35 cellular contexts compared by ENCODE assay signal in genomic region chr20:49995586-49995985, GRCh38. TPM values are rescaled to one million over a fixed set of nuclear protein-coding genes. Genes with fewer than 3 reads are reported as not detected.
DNase-seq lines count a peak whose midpoint lies in the region; ATAC-seq and TF ChIP-seq lines count a peak whose summit lies in the region.
"Had no signal": no experiment of that assay in that cellular context is flagged by ENCODE, and none has a peak within 500 bp of the region (broad histone marks: within the 10 kb centered on the region; RNA-seq: fewer than 3 reads in every experiment).

No MANE protein-coding gene starts in this region.

- H3F3A ChIP-seq in SK-N-SH (replicated peaks; ENCODE audit: insufficient read depth) (no peaks in the 10 kb centered on the region), neural progenitor cell (ENCODE audit: low read depth) (peaks cover 8% of the 10 kb centered on the region)

- no peak overlapping the region for H2BK12ac ChIP-seq in trophoblast cell (ENCODE audit: low read length)

- TF ChIP-seq CTCF in SK-N-SH (IDR thresholded peaks at IDR 0.05), result no peak
- no peak for TF ChIP-seq CTCF in HEK293 (tag by site-specific recombination; IDR thresholded peaks at IDR 0.05)
- no peak for TF ChIP-seq CTCF in neural progenitor cell (IDR thresholded peaks at IDR 0.05)

- H3K18ac ChIP-seq in trophoblast cell (ENCODE audit: low read length), result no peak overlapping the region

- no peak overlapping the region for H3K4me2 ChIP-seq in SK-N-SH
- no peak overlapping the region for H3K4me2 ChIP-seq in neural progenitor cell
- no peak overlapping the region for H3K4me2 ChIP-seq in trophoblast cell (ENCODE audit: low read length)
- H3K4me2 ChIP-seq: A549; BLaER1; BLaER1 treated with 17β-estradiol and CSF1 and Interleukin-3, amounts not matched to agents 10 nM and 100 nM had no signal

- H3K4me1 ChIP-seq in SK-N-SH (ENCODE audit: control insufficient read depth in 1 of 2, insufficient read depth in 2 of 2, low read depth in 1 of 2, low read length in 1 of 2), result peaks cover 0 to under 1% of the 10 kb centered on the region in 2 experiments; a peak in 2 of 4 replicates
- no peaks in the 10 kb centered on the region for H3K4me1 ChIP-seq in HEK293 (ENCODE audit: control insufficient read depth, insufficient read depth, low read length)
- H3K4me1 ChIP-seq in neural progenitor cell, result peaks cover 6% of the 10 kb centered on the region
- peaks cover 11 to 17% of the 10 kb centered on the region in 2 experiments for H3K4me1 ChIP-seq in trophoblast cell (ENCODE audit: control insufficient read depth in 1 of 2, insufficient read depth in 2 of 2, low read length in 2 of 2)

- H3K36me3 ChIP-seq in SK-N-SH (replicated peaks in 1 of 2; ENCODE audit: control insufficient read depth in 1 of 2, insufficient read depth in 2 of 2, low read length in 1 of 2) (no peaks in the 10 kb centered on the region), HEK293 (ENCODE audit: control insufficient read depth in 2 of 2, insufficient read depth in 1 of 2, low read length in 2 of 2) (no peaks in the 10 kb centered on the region), neural progenitor cell (no peaks in the 10 kb centered on the region), trophoblast cell (ENCODE audit: control insufficient read depth in 1 of 2, insufficient read depth in 2 of 2, low read length in 2 of 2) (no peaks in the 10 kb centered on the region)
- H3K36me3 ChIP-seq: BE2C; BLaER1; BLaER1 treated with 17β-estradiol and CSF1 and Interleukin-3, amounts not matched to agents 10 nM and 100 nM had no signal

- no peaks in the 10 kb centered on the region for H3K9me3 Mint-ChIP-seq in neural progenitor cell
- H3K9me3 Mint-ChIP-seq: CD4-positive, alpha-beta memory T cell; CD4-positive, alpha-beta T cell; CD8-positive, alpha-beta memory T cell; CD8-positive, alpha-beta T cell had no signal

- 94% methylated on average over 3 of the region's 3 CpGs for WGBS in SK-N-SH (ENCODE audit: low lambda C conversion rate)
- WGBS in trophoblast cell (ENCODE audit: extremely low coverage, insufficient coverage, insufficient read length), result no CpG with 5 or more reads among the region's 3 CpGs

- H3K4me1 Mint-ChIP-seq in neural progenitor cell, result peaks cover 18% of the 10 kb centered on the region
- H3K4me1 Mint-ChIP-seq: CD4-positive, alpha-beta memory T cell; CD4-positive, CD25-positive, alpha-beta regulatory T cell; CD8-positive, alpha-beta memory T cell had no signal

- no peak overlapping the region for H3K23ac ChIP-seq in trophoblast cell (ENCODE audit: low read length)

- H3K27me3 ChIP-seq in SK-N-SH (ENCODE audit: insufficient read depth), result no peaks in the 10 kb centered on the region
- no peaks in the 10 kb centered on the region for H3K27me3 ChIP-seq in neural progenitor cell
- no peaks in the 10 kb centered on the region for H3K27me3 ChIP-seq in trophoblast cell (ENCODE audit: insufficient read depth, low read length)
- H3K27me3 ChIP-seq: BE2C; BLaER1; BLaER1 treated with 17β-estradiol and CSF1 and Interleukin-3, amounts not matched to agents 10 nM and 100 nM had no signal

- peak overlapping the region; percentile 42 for H3K27ac Mint-ChIP-seq in neural progenitor cell
- H3K27ac Mint-ChIP-seq: B cell; CD4-positive, alpha-beta memory T cell; CD4-positive, alpha-beta T cell; CD4-positive, CD25-positive, alpha-beta regulatory T cell; CD8-positive, alpha-beta T cell had no signal

- no peak overlapping the region for H3K9ac ChIP-seq in SK-N-SH
- no peak overlapping the region for H3K9ac ChIP-seq in neural progenitor cell
- no peak overlapping the region for H3K9ac ChIP-seq in trophoblast cell (ENCODE audit: low read length)
- H3K9ac ChIP-seq: BLaER1; BLaER1 treated with 17β-estradiol and CSF1 and Interleukin-3, amounts not matched to agents 10 nM and 100 nM had no signal

- no peak for DNase-seq in SK-N-SH
- DNase-seq in neural progenitor cell (ENCODE audit: low spot score), result no peak
- no peak for DNase-seq in trophoblast cell
- DNase-seq in UCSD-AML1 (lab: John Stamatoyannopoulos, UW; ENCODE audit: unreplicated experiment), result no peak
- DNase-seq in stimulated activated CD4-positive, alpha-beta T cell treated with anti-CD3 and anti-CD28 coated beads, Interleukin-2, amount 100 ng/mL, for 48 hours, result no peak
- no peak for DNase-seq in NCI-H2196 (lab: John Stamatoyannopoulos, UW; ENCODE audit: unreplicated experiment)
- DNase-seq: 8988T; ACHN; AML-193; BE2C; C1 segment of cervical spinal cord; Caco-2; Calu3; CD4-positive, alpha-beta memory T cell; CD4-positive, alpha-beta T cell; CD4-positive, CD25-positive, alpha-beta regulatory T cell; CD8-positive, alpha-beta memory T cell; CD8-positive, alpha-beta T cell; COR-L47; DMS 273 treated with DMSO at 0.1 percent for 48 hours; DMS153; DMS53; DMS79; DMS79 treated with DMSO at 0.1 percent for 48 hours; DND-41; EL had no signal

- H3K4ac ChIP-seq in trophoblast cell (ENCODE audit: low read depth, low read length), result no peak overlapping the region

- H4K8ac ChIP-seq in trophoblast cell (ENCODE audit: low read depth, low read length), result no peak overlapping the region

- no peaks in the 10 kb centered on the region for H4K20me1 ChIP-seq in SK-N-SH (ENCODE audit: insufficient read depth)
- H4K20me1 ChIP-seq in neural progenitor cell (ENCODE audit: low read depth), result no peaks in the 10 kb centered on the region
- H4K20me1 ChIP-seq: BLaER1; BLaER1 treated with 17β-estradiol and CSF1 and Interleukin-3, amounts not matched to agents 10 nM and 100 nM had no signal

- POLR2A ChIA-PET in SK-N-SH (lab: Yijun Ruan, JAX), result no interaction called here
- POLR2A ChIA-PET in HEK293 (lab: Yijun Ruan, JAX), result no interaction called here

- no peak overlapping the region for H4K12ac ChIP-seq in trophoblast cell (ENCODE audit: low read depth, low read length)

- no peak overlapping the region for H3K14ac ChIP-seq in trophoblast cell (ENCODE audit: low read length)

- no peak overlapping the region for H2AFZ ChIP-seq in SK-N-SH (ENCODE audit: low read depth)
- no peak overlapping the region for H2AFZ ChIP-seq in neural progenitor cell (replicated peaks)
- no peak overlapping the region for H2AFZ ChIP-seq in trophoblast cell (ENCODE audit: insufficient read depth, low read length, poor library complexity)

- H3K9me2 ChIP-seq in SK-N-SH, result no peaks in the 10 kb centered on the region

- no peak overlapping the region for H2BK120ac ChIP-seq in trophoblast cell (ENCODE audit: insufficient read depth, low read length, poor library complexity)

- H4K91ac ChIP-seq in trophoblast cell (ENCODE audit: low read depth, low read length), result no peak overlapping the region

- CTCF ChIA-PET in SK-N-SH (lab: Yijun Ruan, JAX), result interaction anchor here (1.4 kb wide), 1 partner anchor 10 kb away, joined by 4 read pairs; no protein-coding TSS in a partner anchor
- CTCF ChIA-PET in HEK293 (lab: Yijun Ruan, JAX), result interaction anchor here (0.7 to 1.4 kb wide), 2 partner anchors 71 to 75 kb away, joined by 4 to 5 read pairs; no protein-coding TSS in a partner anchor

- H3K9me3 ChIP-seq in SK-N-SH (no peaks in the 10 kb centered on the region), HEK293 (ENCODE audit: control insufficient read depth, insufficient read depth, low read depth, low read length) (no peaks in the 10 kb centered on the region), neural progenitor cell (ENCODE audit: low read depth) (no peaks in the 10 kb centered on the region), trophoblast cell (ENCODE audit: insufficient read depth, low read depth, low read length) (no peaks in the 10 kb centered on the region)
- H3K9me3 ChIP-seq: A549; BE2C; BLaER1; BLaER1 treated with 17β-estradiol and CSF1 and Interleukin-3, amounts not matched to agents 10 nM and 100 nM; Caco-2 had no signal

- H2AK5ac ChIP-seq in trophoblast cell (ENCODE audit: low read length), result no peak overlapping the region

- no peaks in the 10 kb centered on the region for H3K79me2 ChIP-seq in SK-N-SH (ENCODE audit: insufficient read depth)
- no peaks in the 10 kb centered on the region for H3K79me2 ChIP-seq in neural progenitor cell (ENCODE audit: low read depth)
- peaks cover 1% of the 10 kb centered on the region for H3K79me2 ChIP-seq in trophoblast cell (ENCODE audit: control insufficient read depth, insufficient read depth, low read length, poor library complexity)

- no peaks in the 10 kb centered on the region for H3K27me3 Mint-ChIP-seq in neural progenitor cell (ENCODE audit: insufficient read depth, low read depth)

- H3K36me3 Mint-ChIP-seq in neural progenitor cell, result no peaks in the 10 kb centered on the region
- H3K36me3 Mint-ChIP-seq: CD14-positive monocyte; CD4-positive, alpha-beta memory T cell; CD4-positive, CD25-positive, alpha-beta regulatory T cell; CD8-positive, alpha-beta memory T cell; CD8-positive, alpha-beta T cell had no signal

- no peak for TF ChIP-seq EP300 in SK-N-SH (IDR thresholded peaks at IDR 0.05; ENCODE audit: borderline replicate concordance in 1 of 2, low read depth in 1 of 2, low read length in 1 of 2)

- no peak for TF ChIP-seq RAD21 in SK-N-SH (IDR thresholded peaks at IDR 0.05; ENCODE audit: low read length)

- no peak overlapping the region for H2BK5ac ChIP-seq in trophoblast cell (ENCODE audit: low read depth, low read length, poor library complexity)

- no peak overlapping the region for H3K4me3 Mint-ChIP-seq in neural progenitor cell
- H3K4me3 Mint-ChIP-seq: B cell; CD14-positive monocyte; CD4-positive, alpha-beta memory T cell; CD4-positive, alpha-beta T cell; CD4-positive, CD25-positive, alpha-beta regulatory T cell; CD8-positive, alpha-beta memory T cell; CD8-positive, alpha-beta T cell had no signal

- no peak overlapping the region for H3K4me3 ChIP-seq in SK-N-SH (ENCODE audit: low read depth in 2 of 2, low read length in 1 of 2)
- H3K4me3 ChIP-seq in HEK293 (ENCODE audit: low read depth, low read length), result no peak overlapping the region
- no peak overlapping the region for H3K4me3 ChIP-seq in neural progenitor cell
- peak overlapping the region; percentile 18 for H3K4me3 ChIP-seq in trophoblast cell (ENCODE audit: low read depth, low read length)
- H3K4me3 ChIP-seq: A549; BLaER1; BLaER1 treated with 17β-estradiol and CSF1 and Interleukin-3, amounts not matched to agents 10 nM and 100 nM had no signal

- ATAC-seq in SK-N-SH treated with all-trans-retinoic acid at 6 μM for 48 hours, result no peak
- ATAC-seq: A549; CD8-positive, alpha-beta T cell had no signal

- peaks cover 10% of the 10 kb centered on the region for H3K79me1 ChIP-seq in trophoblast cell (ENCODE audit: low read length)

- H3K27ac ChIP-seq in SK-N-SH (ENCODE audit: low read depth in 2 of 2, low read length in 1 of 2) (no peak overlapping the region), HEK293 (ENCODE audit: extremely low read depth, low read depth, low read length) (no peak overlapping the region), neural progenitor cell (no peak overlapping the region), trophoblast cell (ENCODE audit: low read depth, low read length) (no peak overlapping the region)
- H3K27ac ChIP-seq: 22Rv1; A549; BLaER1; BLaER1 treated with 17β-estradiol and CSF1 and Interleukin-3, amounts not matched to agents 10 nM and 100 nM; C4-2B had no signal

RNA-seq across cellular contexts. Expression of gene SNAI1, which starts 12.8 kb away (rescaled TPM):
- 3.7 and 6.2 TPM in 2 replicates for polyA plus RNA-seq in SK-N-SH (2012; rRNA removed)
- polyA plus RNA-seq in SK-N-SH (2012; cell fraction: cytosol; rRNA removed), result 2.2 and 3.9 TPM in 2 replicates
- 5.6 and 5.7 TPM in 2 replicates for polyA plus RNA-seq in SK-N-SH (2012; cell fraction: nucleus; rRNA removed)
- 1.1 and 4.0 TPM in 2 replicates for total RNA-seq in neural progenitor cell (ENCODE audit: low replicate concordance)
- 74.2 and 76.9 TPM in 2 replicates for polyA plus RNA-seq in trophoblast cell (2013)

RNA-seq across cellular contexts. Expression of gene RNF114, which starts 59.4 kb away (rescaled TPM):
- 30.2 and 55.0 TPM in 2 replicates for polyA plus RNA-seq in SK-N-SH (2012; rRNA removed)
- polyA plus RNA-seq in SK-N-SH (2012; cell fraction: cytosol; rRNA removed), result 37.4 and 52.4 TPM in 2 replicates
- polyA plus RNA-seq in SK-N-SH (2012; cell fraction: nucleus; rRNA removed), result 53.4 and 58.8 TPM in 2 replicates
- total RNA-seq in neural progenitor cell (ENCODE audit: low replicate concordance), result 41.3 and 105 TPM in 2 replicates
- polyA plus RNA-seq in trophoblast cell (2013), result 56.6 and 56.7 TPM in 2 replicates
